20 cellular contexts compared by ENCODE assay signal in the genomic region with DNA sequence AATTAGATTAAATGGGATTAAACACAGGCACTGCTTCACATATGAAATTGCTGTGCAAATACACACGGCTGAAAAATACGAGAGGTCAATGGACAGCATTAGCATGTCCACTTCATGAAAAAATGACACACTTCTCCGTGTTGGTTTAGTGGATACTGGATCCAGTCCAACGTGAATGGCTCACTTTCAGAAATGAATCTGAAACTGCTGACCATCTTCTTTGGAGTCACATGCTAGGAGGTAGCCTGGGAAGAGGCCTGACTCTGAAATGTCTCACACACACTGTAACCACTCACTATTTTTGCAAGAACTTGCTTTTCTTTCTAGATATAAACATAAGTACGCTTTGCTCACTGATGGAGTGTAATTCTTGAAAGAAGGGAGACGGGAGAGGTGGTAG.
DNase-seq lines count a peak whose midpoint lies in the region; ATAC-seq, FAIRE-seq and TF ChIP-seq lines count a peak whose summit lies in the region.
"Had no signal": no experiment of that assay in that cellular context is flagged by ENCODE, and none has a peak within 500 bp of the region (broad histone marks: within the 10 kb centered on the region; RNA-seq: fewer than 3 reads in every experiment).

No MANE protein-coding gene starts in this region.

- intact Hi-C loops in pancreas (cut with DNase I), result no loop called here

- H3K27ac ChIP-seq in pancreas, result no peak overlapping the region

- no peak overlapping the region for H3K4me3 ChIP-seq in pancreas

- H3K27me3 Mint-ChIP-seq in immature natural killer cell (ENCODE audit: low read depth in 3 of 3), result peaks cover 0 to 3% (median 2%) of the 10 kb centered on the region in 3 donors
- no peaks in the 10 kb centered on the region for H3K27me3 Mint-ChIP-seq in progenitor cell of endocrine pancreas
- H3K27me3 Mint-ChIP-seq: CD4-positive, CD25-positive, alpha-beta regulatory T cell; natural killer cell treated with Interleukin-12 subunit alpha and Interleukin-12 subunit beta and Interleukin-15 and Interleukin-18, amount 100 ng/mL, for 72 hours had no signal

- 69% methylated on average over 6 of the region's 6 CpGs for WGBS in pancreas, 2 donors

- peak in 3 of 4 donors; percentile 13 to 69 (median 32) for ATAC-seq in pancreas
- no peak for ATAC-seq in GM18519 (IDR thresholded peaks at IDR 0.05; ENCODE audit: low FRiP score, unreplicated experiment)
- ATAC-seq: activated CD8-positive, alpha-beta T cell treated with anti-CD3 and anti-CD28 coated beads, Interleukin-2, amount 10 ng/mL, durations not matched to agents 7 days and 5 days; natural killer cell treated with Interleukin-12 subunit alpha and Interleukin-12 subunit beta and Interleukin-15 and Interleukin-18, amount 100 ng/mL, for 72 hours; sciatic nerve; stimulated activated naive CD8-positive, alpha-beta T cell treated with anti-CD3 and anti-CD28 coated beads, Interleukin-15, Interleukin-2, amounts not matched to agents 100 U/mL and 50 U/mL, for 24 hours had no signal

- H3K27ac Mint-ChIP-seq in immature natural killer cell (no peak overlapping the region), progenitor cell of endocrine pancreas (no peak overlapping the region)
- H3K27ac Mint-ChIP-seq: activated CD8-positive, alpha-beta T cell treated with anti-CD3 and anti-CD28 coated beads, Interleukin-2, amount 10 ng/mL, durations not matched to agents 7 days and 5 days; brain; CD4-positive, CD25-positive, alpha-beta regulatory T cell; natural killer cell treated with Interleukin-12 subunit alpha and Interleukin-12 subunit beta and Interleukin-15 and Interleukin-18, amount 100 ng/mL, for 72 hours had no signal

- H3K4me1 ChIP-seq in pancreas, result no peaks in the 10 kb centered on the region

- no peaks in the 10 kb centered on the region for H3K36me3 ChIP-seq in pancreas

- no peak for TF ChIP-seq CTCF in pancreas (IDR thresholded peaks at IDR 0.05)
- TF ChIP-seq CTCF in progenitor cell of endocrine pancreas (IDR thresholded peaks at IDR 0.05; ENCODE audit: unreplicated experiment), result no peak

- no peaks in the 10 kb centered on the region for H3K27me3 ChIP-seq in pancreas

- H3K4me1 Mint-ChIP-seq in immature natural killer cell, result no peaks in the 10 kb centered on the region
- peaks cover 5% of the 10 kb centered on the region for H3K4me1 Mint-ChIP-seq in progenitor cell of endocrine pancreas (ENCODE audit: low read depth)

- peak; percentile 48 for DNase-seq in HCEC 1CT
- DNase-seq in RPMI8226, result peak; percentile 88
- DNase-seq in fibroblast of gingiva (ENCODE audit: low read depth), result peak; percentile 10
- no peak for DNase-seq in pancreas
- no peak for DNase-seq in immature natural killer cell
- no peak for DNase-seq in ecto neural progenitor cell (ENCODE audit: low spot score)
- no peak for DNase-seq in progenitor cell of endocrine pancreas (ENCODE audit: low spot score, unreplicated experiment)
- DNase-seq: activated CD8-positive, alpha-beta T cell treated with anti-CD3 and anti-CD28 coated beads, Interleukin-2, amount 10 ng/mL, durations not matched to agents 7 days and 5 days; activated effector memory CD4-positive, alpha-beta T cell treated with Interleukin-2 at 50 U/mL for 16 hours; CD4-positive, CD25-positive, alpha-beta regulatory T cell; hypothalamus; NCI-H1436 treated with DMSO at 0.1 percent for 48 hours; NK-92 treated with Interleukin-12 subunit alpha and Interleukin-12 subunit beta, amount 100 ng/mL, for 24 hours; SK-N-SH; stimulated activated naive CD8-positive, alpha-beta T cell treated with anti-CD3 and anti-CD28 coated beads, Interleukin-15, Interleukin-2, amounts not matched to agents 100 U/mL and 50 U/mL, for 24 hours had no signal

- H3K9me3 Mint-ChIP-seq in immature natural killer cell (no peaks in the 10 kb centered on the region), progenitor cell of endocrine pancreas (ENCODE audit: low read depth) (no peaks in the 10 kb centered on the region)
- H3K9me3 Mint-ChIP-seq: CD4-positive, CD25-positive, alpha-beta regulatory T cell; natural killer cell treated with Interleukin-12 subunit alpha and Interleukin-12 subunit beta and Interleukin-15 and Interleukin-18, amount 100 ng/mL, for 72 hours had no signal

- no peaks in the 10 kb centered on the region for H3K9me3 ChIP-seq in pancreas
- H3K9me3 ChIP-seq: SK-N-SH had no signal

- H3K36me3 Mint-ChIP-seq in immature natural killer cell, result peaks cover 0 to 11% (median 0%) of the 10 kb centered on the region in 3 donors
- H3K36me3 Mint-ChIP-seq in progenitor cell of endocrine pancreas (ENCODE audit: insufficient read depth), result peaks cover 4% of the 10 kb centered on the region
- H3K36me3 Mint-ChIP-seq: natural killer cell treated with Interleukin-12 subunit alpha and Interleukin-12 subunit beta and Interleukin-15 and Interleukin-18, amount 100 ng/mL, for 72 hours had no signal

- no peak for FAIRE-seq in pancreas (lab: Jason Lieb, UNC)
- FAIRE-seq: G401.6 had no signal

- H3K4me3 Mint-ChIP-seq in immature natural killer cell (no peak overlapping the region), progenitor cell of endocrine pancreas (ENCODE audit: low read depth) (no peak overlapping the region)
- H3K4me3 Mint-ChIP-seq: activated CD8-positive, alpha-beta T cell treated with anti-CD3 and anti-CD28 coated beads, Interleukin-2, amount 10 ng/mL, durations not matched to agents 7 days and 5 days; brain; CD4-positive, CD25-positive, alpha-beta regulatory T cell; natural killer cell treated with Interleukin-12 subunit alpha and Interleukin-12 subunit beta and Interleukin-15 and Interleukin-18, amount 100 ng/mL, for 72 hours had no signal

Comparison
In these comparisons a context has a peak if more than half of its experiments do, and no peak if none do; other contexts are left out.
1. DNase-seq: peak in HCEC 1CT (single experiment), RPMI8226 (single experiment) and fibroblast of gingiva (single experiment); none in pancreas (0 of 6), immature natural killer cell (0 of 3), ecto neural progenitor cell (single experiment) and progenitor cell of endocrine pancreas (single experiment).